ENCODE assay signal across 18 cellular contexts in the genomic region with DNA sequence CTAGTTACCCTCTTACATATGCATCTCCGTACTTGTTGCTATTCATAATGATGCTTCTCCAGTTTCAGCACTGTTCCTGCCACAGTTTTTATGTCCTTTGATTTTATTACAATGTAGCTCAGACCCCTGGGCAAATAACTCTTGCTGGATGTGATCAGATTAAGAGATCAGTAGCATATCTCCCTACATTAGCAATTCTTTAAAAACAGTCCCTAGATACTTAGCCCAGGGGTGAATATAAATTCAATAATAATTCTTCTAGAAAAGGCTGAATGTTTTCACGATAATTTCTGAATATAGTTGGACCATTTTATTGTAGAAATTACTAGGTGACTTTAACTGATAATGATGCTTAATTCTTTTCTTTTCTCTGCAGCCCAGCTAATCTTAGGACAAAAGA.
"Had no signal": no experiment of that assay in that cellular context is flagged by ENCODE, and none has a peak within 500 bp of the region (broad histone marks: within the 10 kb centered on the region; RNA-seq: fewer than 3 reads in every experiment).

No MANE protein-coding gene starts in this region.

- H3K4me3 ChIP-seq: psoas muscle, right lobe of liver, tibial artery, upper lobe of right lung, vagina had no signal

- H3K27me3 ChIP-seq: foreskin keratinocyte, neutrophil, right lobe of liver, tibial artery, upper lobe of right lung, vagina had no signal

- H3K4me1 ChIP-seq: foreskin keratinocyte, psoas muscle, right lobe of liver, tibial artery, upper lobe of right lung, vagina had no signal

- H3K9me3 ChIP-seq: neutrophil, psoas muscle, right lobe of liver, tibial artery, upper lobe of right lung, vagina had no signal

- DNase-seq: effector CD4-positive, alpha-beta T cell; endodermal cell; erythroblast; foreskin keratinocyte; immature natural killer cell; mesendoderm; naive thymus-derived CD4-positive, alpha-beta T cell; psoas muscle; retina; right lobe of liver; stimulated activated CD4-positive, alpha-beta T cell treated with anti-CD3 and anti-CD28 coated beads, Interleukin-4, amount 100 ng/mL, for 24 hours; tibial artery; upper lobe of right lung had no signal

- H3K27ac ChIP-seq: foreskin keratinocyte, neutrophil, psoas muscle, right lobe of liver, tibial artery, upper lobe of right lung, vagina had no signal

- H3K36me3 ChIP-seq: neutrophil, right lobe of liver, upper lobe of right lung, vagina had no signal

- ATAC-seq: foreskin keratinocyte; naive thymus-derived CD4-positive, alpha-beta T cell; psoas muscle; right lobe of liver; stimulated activated memory B cell treated with anti-CD40 and anti-IgM and Interleukin-4, amounts not matched to agents 10 μg/mL and 1 μg/mL and 100 μg/mL, for 72 hours; upper lobe of right lung had no signal

- FAIRE-seq: endothelial cell of umbilical vein, keratinocyte had no signal
